Comparison of ENCODE assay signal across 8 cellular contexts in the genomic region with DNA sequence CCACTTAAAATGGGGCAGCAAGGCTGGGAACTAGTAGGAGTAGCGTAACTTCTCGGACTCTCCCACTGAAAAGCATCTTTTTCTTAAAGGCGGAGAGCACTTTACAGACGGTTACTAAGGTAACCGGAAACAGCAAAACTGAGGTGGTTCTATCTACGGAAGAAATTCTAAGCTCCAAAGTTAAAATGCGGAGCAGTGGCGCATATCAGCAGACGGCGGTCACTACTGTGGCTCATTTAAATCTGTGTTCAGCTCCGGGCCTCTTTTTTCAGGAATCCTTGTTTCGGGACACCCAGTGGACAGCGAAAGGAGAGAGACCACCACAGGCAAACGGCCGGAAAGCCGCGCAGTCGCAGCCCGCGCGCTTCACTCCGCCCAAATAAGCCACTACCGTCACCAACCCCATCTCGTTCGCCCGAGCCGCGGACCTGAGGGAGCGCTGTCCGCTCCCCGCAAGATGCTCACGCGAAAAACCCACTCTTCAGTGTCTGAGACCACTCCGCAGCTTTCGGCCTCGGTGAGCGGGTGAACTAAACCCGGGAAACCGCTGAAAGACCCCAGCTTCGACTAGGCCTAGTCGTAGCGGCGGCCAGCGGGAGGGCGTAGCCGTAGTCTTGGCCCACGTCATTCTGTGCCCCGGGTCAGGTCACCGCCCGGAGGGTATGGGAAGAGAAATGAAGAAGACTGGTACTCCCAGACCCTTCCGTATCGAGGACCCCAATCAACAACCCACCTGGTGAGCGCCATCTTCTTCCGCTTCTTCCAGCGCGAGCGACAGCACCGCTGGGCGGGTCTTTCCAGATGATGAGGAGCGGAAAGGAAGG. TPM values are rescaled to one million over a fixed set of nuclear protein-coding genes. Genes with fewer than 3 reads are reported as not detected.
A peak's percentile ranks its signal among the peaks of the same experiment; 100 is the strongest.
DNase-seq lines count a peak whose midpoint lies in the region; ATAC-seq and TF ChIP-seq lines count a peak whose summit lies in the region.

A gene (minus strand): TSS at position 776 of the 824 bp plus-strand sequence. CDS start 29 bp downstream, at position 747.

- peak; percentile 96 for ATAC-seq in HG03460 (IDR thresholded peaks at IDR 0.05; ENCODE audit: unreplicated experiment)

- peaks cover 2 to 3% (median 2%) of the 10 kb centered on the region in 3 donors for H3K27me3 Mint-ChIP-seq in CD14-positive monocyte (ENCODE audit: low read depth in 3 of 3)

- DNase-seq in CD14-positive monocyte (ENCODE audit: low spot score) (peak; percentile 93), GM19240 (ENCODE audit: insufficient read length, low spot score) (peak; percentile 91), NOMO-1 (lab: John Stamatoyannopoulos, UW; ENCODE audit: unreplicated experiment in 2 of 2) (peak; percentile 91 to 95), epidermal melanocyte (ENCODE audit: insufficient read length, low spot score) (peak; percentile 88), midbrain (lab: John Stamatoyannopoulos, UW) (peak; percentile 49)
- DNase-seq in activated CD8-positive, alpha-beta memory T cell treated with anti-CD3 and anti-CD28 coated beads, Interleukin-2, amount 50 U/mL, for 48 hours, result peak; percentile 92
- DNase-seq in stimulated activated CD8-positive, alpha-beta memory T cell treated with anti-CD3 and anti-CD28 coated beads, Interleukin-2, amount 100 ng/mL, for 1 hour (ENCODE audit: low read depth in 2 of 2), result peak; percentile 77 to 86

- H3K4me3 Mint-ChIP-seq in CD14-positive monocyte, result peak within 1 kb of the TSS; percentile 93 to 97

- H3K4me1 Mint-ChIP-seq in CD14-positive monocyte, result peaks cover 32% of the 10 kb centered on the region

- peaks cover 0 to 2% (median 0%) of the 10 kb centered on the region in 7 donors for H3K9me3 Mint-ChIP-seq in CD14-positive monocyte

- no peak for TF ChIP-seq CTCF in CD14-positive monocyte (IDR thresholded peaks at IDR 0.05)

- H3K36me3 Mint-ChIP-seq in CD14-positive monocyte, result peaks cover 12 to 21% of the 10 kb centered on the region in 2 donors

- H3K27ac Mint-ChIP-seq in CD14-positive monocyte, result peak within 1 kb of the TSS; percentile 92 to 99 (median 97)

- intact Hi-C loops in CD14-positive monocyte (cut with micrococcal nuclease), result loop anchor here (2.0 to 5.0 kb wide), 4 partner anchors 42 to 304 kb away; a partner anchor contains a TSS

RNA-seq across cellular contexts. Expression of the gene that starts here (rescaled TPM):
- polyA plus RNA-seq in CD14-positive monocyte, result 10 to 100 TPM; 50.6 to 74.6 TPM

Comparison
In these comparisons a context has a peak if more than half of its experiments do, and no peak if none do; other contexts are left out.
1. Peak in every context shown above with its lines: DNase-seq and ATAC-seq.